12 cellular contexts compared by ENCODE assay signal in genomic region chr17:78535285-78536197, GRCh38. TPM values are rescaled to one million over a fixed set of nuclear protein-coding genes. Genes with fewer than 3 reads are reported as not detected.
DNase-seq lines count a peak whose midpoint lies in the region; ATAC-seq and TF ChIP-seq lines count a peak whose summit lies in the region.
"Had no signal": no experiment of that assay in that cellular context is flagged by ENCODE, and none has a peak within 500 bp of the region (broad histone marks: within the 10 kb centered on the region; RNA-seq: fewer than 3 reads in every experiment).

No MANE protein-coding gene starts in this region.

- BruUV-seq in mammary epithelial cell (replicated peaks; lab: Mats Ljungman, UMichigan): no TSS peak

- H3K4me1 Mint-ChIP-seq in activated naive CD4-positive, alpha-beta T cell treated with anti-CD3 and anti-CD28 coated beads for 36 hours (ENCODE audit: low read depth): peaks cover 30% of the 10 kb centered on the region

- no peak overlapping the region for H3K4me3 ChIP-seq in mammary epithelial cell (replicated peaks in 1 of 3; ENCODE audit: insufficient read depth in 1 of 3, low read depth in 2 of 3, low read length in 3 of 3)

- H3K36me3 Mint-ChIP-seq in activated naive CD4-positive, alpha-beta T cell treated with anti-CD3 and anti-CD28 coated beads for 36 hours (ENCODE audit: low read depth): no peaks in the 10 kb centered on the region
- H3K36me3 Mint-ChIP-seq: immature natural killer cell had no signal

- ATAC-seq in GM21737 (IDR thresholded peaks at IDR 0.05; ENCODE audit: unreplicated experiment): no peak

- no peaks in the 10 kb centered on the region for H3K79me2 ChIP-seq in mammary epithelial cell (ENCODE audit: insufficient read depth, low read length)
- H3K79me2 ChIP-seq: parathyroid adenoma had no signal

- intact Hi-C loops in activated naive CD4-positive, alpha-beta T cell treated with anti-CD3 and anti-CD28 coated beads for 36 hours (cut with micrococcal nuclease): no loop called here
- intact Hi-C loops in mammary epithelial cell (cut with micrococcal nuclease): no loop called here

- no peaks in the 10 kb centered on the region for H3K9me3 Mint-ChIP-seq in activated naive CD4-positive, alpha-beta T cell treated with anti-CD3 and anti-CD28 coated beads for 36 hours
- H3K9me3 Mint-ChIP-seq: immature natural killer cell had no signal

- H3K27me3 ChIP-seq in mammary epithelial cell (ENCODE audit: insufficient read depth, low read length): no peaks in the 10 kb centered on the region

- no peaks in the 10 kb centered on the region for H4K20me1 ChIP-seq in mammary epithelial cell (ENCODE audit: insufficient read depth, low read length)

- no peak for TF ChIP-seq CTCF in mammary epithelial cell (conservative IDR thresholded peaks at IDR 0.05 in 1 of 2, IDR thresholded peaks at IDR 0.05 in 1 of 2; ENCODE audit: extremely low read depth in 1 of 2, insufficient read depth in 1 of 2, low read depth in 1 of 2, low read length in 2 of 2)

- in situ Hi-C loops in mammary epithelial cell (cut with MboI; ENCODE audit: low sequenced_read_pairs in 2 of 2): no loop called here

- no peak overlapping the region for H3K4me3 Mint-ChIP-seq in activated naive CD4-positive, alpha-beta T cell treated with anti-CD3 and anti-CD28 coated beads for 36 hours
- H3K4me3 Mint-ChIP-seq: immature natural killer cell had no signal

- H3K9ac ChIP-seq in mammary epithelial cell (ENCODE audit: insufficient read depth, low read length): no peak overlapping the region
- H3K9ac ChIP-seq: parathyroid adenoma had no signal

- H3K4me1 ChIP-seq in mammary epithelial cell (ENCODE audit: insufficient read depth, low read length): peaks cover 41% of the 10 kb centered on the region

- no peaks in the 10 kb centered on the region for H3K36me3 ChIP-seq in mammary epithelial cell (ENCODE audit: insufficient read depth, low read length)

- no peak overlapping the region for H3K4me2 ChIP-seq in mammary epithelial cell (ENCODE audit: insufficient read depth, low read depth, low read length)

- 61% methylated on average over 19 of the region's 19 CpGs for WGBS in mammary epithelial cell (ENCODE audit: low coverage, missing lambda C conversion rate)

- H3K27ac ChIP-seq in mammary epithelial cell (ENCODE audit: insufficient read depth, low read depth, low read length): peak overlapping the region; percentile 2
- H3K27ac ChIP-seq: parathyroid adenoma had no signal

- peak overlapping the region; percentile 69 for H3K27ac Mint-ChIP-seq in activated naive CD4-positive, alpha-beta T cell treated with anti-CD3 and anti-CD28 coated beads for 36 hours

- dilution Hi-C loops in mammary epithelial cell (cut with HindIII; ENCODE audit: low sequenced_read_pairs): loop anchor here (10.0 kb wide), 1 partner anchor 99 kb away; no protein-coding TSS in a partner anchor

- H3K9me3 ChIP-seq in mammary epithelial cell (replicated peaks; ENCODE audit: insufficient read depth, low read length): no peaks in the 10 kb centered on the region

- CTCF ChIA-PET in activated naive CD4-positive, alpha-beta T cell treated with anti-CD3 and anti-CD28 coated beads for 36 hours (lab: Charles Lee): no interaction called here
- CTCF ChIA-PET in mammary epithelial cell (lab: Charles Lee; ENCODE audit: low non-redundant PET): no interaction called here

- H2AFZ ChIP-seq in mammary epithelial cell (ENCODE audit: low read depth, low read length): no peak overlapping the region
- H2AFZ ChIP-seq: parathyroid adenoma had no signal

- no peaks in the 10 kb centered on the region for H3K27me3 Mint-ChIP-seq in activated naive CD4-positive, alpha-beta T cell treated with anti-CD3 and anti-CD28 coated beads for 36 hours (ENCODE audit: low read depth)

- peak; percentile 56 for DNase-seq in activated naive CD4-positive, alpha-beta T cell treated with anti-CD3 and anti-CD28 coated beads for 36 hours
- no peak for DNase-seq in activated naive CD4-positive, alpha-beta T cell treated with Interleukin-2 at 50 U/mL for 16 hours
- DNase-seq in NCI-H2227 treated with DMSO at 0.1 percent for 48 hours (lab: John Stamatoyannopoulos, UW) (peak; percentile 77), mammary epithelial cell (peak; percentile 55), superior temporal gyrus (ENCODE audit: extremely low spot score) (peak; percentile 35), T-helper 9 cell (no peak), hypothalamus (lab: John Stamatoyannopoulos, UW) (no peak)
- DNase-seq: immature natural killer cell, NCI-H2171 had no signal

RNA-seq across cellular contexts. Expression of gene DNAH17, which starts 41.7 kb away (rescaled TPM):
- under 1 TPM; 0.19 to 0.42 TPM for total RNA-seq in activated naive CD4-positive, alpha-beta T cell treated with anti-CD3 and anti-CD28 coated beads for 36 hours
- 1 to 10 TPM in 1 of 2 donors, not detected in 1; 1.2 TPM for total RNA-seq in mammary epithelial cell
- polyA plus RNA-seq in mammary epithelial cell: 0.08 TPM
- not detected for polyA minus RNA-seq in mammary epithelial cell
- total RNA-seq: endothelial cell of umbilical vein had no signal
- polyA plus RNA-seq: endothelial cell of umbilical vein had no signal

Comparison
In these comparisons a context has a peak if more than half of its experiments do, and no peak if none do; other contexts are left out.
1. DNase-seq: peak in activated naive CD4-positive, alpha-beta T cell treated with anti-CD3 and anti-CD28 coated beads for 36 hours (single experiment), NCI-H2227 treated with DMSO at 0.1 percent for 48 hours (single experiment), mammary epithelial cell (single experiment) and superior temporal gyrus (single experiment); none in activated naive CD4-positive, alpha-beta T cell treated with Interleukin-2 at 50 U/mL for 16 hours (single experiment), T-helper 9 cell (single experiment) and hypothalamus (0 of 51).